In genomic region chr1:202127061-202127460, GRCh38 we compare ENCODE assay signal across 20 cellular contexts. TPM values are rescaled to one million over a fixed set of nuclear protein-coding genes. Genes with fewer than 3 reads are reported as not detected.
"Had no signal": no experiment of that assay in that cellular context is flagged by ENCODE, and none has a peak within 500 bp of the region (broad histone marks: within the 10 kb centered on the region; RNA-seq: fewer than 3 reads in every experiment).

No MANE protein-coding gene starts in this region.

- H3K36me3 Mint-ChIP-seq: naive B cell had no signal

- ATAC-seq: esophagus mucosa, heart left ventricle, pancreas, right cardiac atrium had no signal

- H3K36me3 ChIP-seq: pancreas, thyroid gland, uterus had no signal

- H3K4me1 ChIP-seq: pancreas had no signal

- DNase-seq: effector memory CD4-positive, alpha-beta T cell; heart left ventricle; mesendoderm; naive B cell; occipital lobe; pancreas; right cardiac atrium; small intestine; stimulated activated CD4-positive, alpha-beta T cell treated with anti-CD3 and anti-CD28 coated beads, Interleukin-12 subunit alpha, Interleukin-12 subunit beta, amount 100 ng/mL, for 4 hours; stimulated activated naive CD4-positive, alpha-beta T cell; stomach; thyroid gland; upper lobe of left lung; uterus had no signal

- H3K4me1 Mint-ChIP-seq: nephron had no signal

- H3K27ac Mint-ChIP-seq: nephron, progenitor cell of endocrine pancreas had no signal

- H3K27ac ChIP-seq: heart left ventricle, pancreas, stomach, thyroid gland, upper lobe of left lung, uterus had no signal

- H3K27me3 ChIP-seq: pancreas, stomach, thyroid gland, upper lobe of left lung, uterus had no signal

- H3K4me3 Mint-ChIP-seq: naive B cell, nephron had no signal

- H3K4me3 ChIP-seq: heart left ventricle, pancreas, stomach, thyroid gland, upper lobe of left lung, uterus had no signal

- H3K9me3 ChIP-seq: heart left ventricle, pancreas, stomach, thyroid gland, upper lobe of left lung, uterus had no signal

- H3K9me3 Mint-ChIP-seq: naive B cell, nephron had no signal

RNA-seq across cellular contexts. Expression of gene GPR37L1, which starts 4.3 kb away (rescaled TPM):
- total RNA-seq: fibroblast of lung, progenitor cell of endocrine pancreas had no signal
- polyA plus RNA-seq: fibroblast of lung had no signal

RNA-seq across cellular contexts. Expression of gene PTPN7, which starts 33.3 kb away (rescaled TPM):
- total RNA-seq: fibroblast of lung, frontal cortex, lung microvascular endothelial cell, progenitor cell of endocrine pancreas had no signal
- polyA plus RNA-seq: fibroblast of lung had no signal
